Comparison of ENCODE assay signal across 9 cellular contexts in genomic region chr16:74448990-74449389, GRCh38. TPM values are rescaled to one million over a fixed set of nuclear protein-coding genes. Genes with fewer than 3 reads are reported as not detected.
A peak's percentile ranks its signal among the peaks of the same experiment; 100 is the strongest.
DNase-seq lines count a peak whose midpoint lies in the region; ATAC-seq, FAIRE-seq and TF ChIP-seq lines count a peak whose summit lies in the region.
"Had no signal": no experiment of that assay in that cellular context is flagged by ENCODE, and none has a peak within 500 bp of the region (broad histone marks: within the 10 kb centered on the region; RNA-seq: fewer than 3 reads in every experiment).

No MANE protein-coding gene starts in this region.

- 0 out of 2 replicates have a peak, but pooled peaks cover 5% of the 10 kb centered on the region for H3K79me2 ChIP-seq in HCT116 (ENCODE audit: insufficient read depth, low read length)
- H3K79me2 ChIP-seq in astrocyte (ENCODE audit: insufficient read depth, low read length), result peaks cover 5% of the 10 kb centered on the region

- DNase-seq in HCT116 (ENCODE audit: low read depth, low spot score) (peak; percentile 63), astrocyte (ENCODE audit: low read depth) (peak; percentile 94), islet precursor cell (peak; percentile 74), DMS79 treated with DMSO at 0.1 percent for 48 hours (lab: John Stamatoyannopoulos, UW) (no peak), NCI-H82 (lab: John Stamatoyannopoulos, UW) (no peak)
- no peak for DNase-seq in stimulated activated effector memory CD8-positive, alpha-beta T cell treated with anti-CD3 and anti-CD28 coated beads, Interleukin-12 subunit alpha, Interleukin-12 subunit beta, amount 100 ng/mL, for 72 hours (ENCODE audit: low spot score in 2 of 2)
- DNase-seq in activated CD4-positive, alpha-beta T cell treated with anti-CD3 and anti-CD28 coated beads, Interleukin-2, amount 50 U/mL, for 4 hours, result no peak
- DNase-seq: activated CD8-positive, alpha-beta memory T cell treated with anti-CD3 and anti-CD28 coated beads, Interleukin-2, amount 50 U/mL, for 4 hours had no signal

- CTCF ChIA-PET in HCT116 (lab: Charles Lee), result interaction anchor here (1.6 kb wide), 1 partner anchor 139 kb away, joined by 4 read pairs; no protein-coding TSS in a partner anchor

- peak overlapping the region; percentile 88 for H3K27ac Mint-ChIP-seq in astrocyte (ENCODE audit: unreplicated experiment)
- peak overlapping the region; percentile 29 for H3K27ac Mint-ChIP-seq in stimulated activated effector memory CD8-positive, alpha-beta T cell treated with anti-CD3 and anti-CD28 coated beads, Interleukin-12 subunit alpha, Interleukin-12 subunit beta, amount 100 ng/mL, for 72 hours

- H3K4me3 Mint-ChIP-seq in astrocyte (ENCODE audit: unreplicated experiment), result no peak overlapping the region
- no peak overlapping the region for H3K4me3 Mint-ChIP-seq in stimulated activated effector memory CD8-positive, alpha-beta T cell treated with anti-CD3 and anti-CD28 coated beads, Interleukin-12 subunit alpha, Interleukin-12 subunit beta, amount 100 ng/mL, for 72 hours

- intact Hi-C loops in HCT116 (cut with micrococcal nuclease), result no loop called here

- POLR2A ChIA-PET in HCT116 (lab: Charles Lee), result no interaction called here

- RAD21 ChIA-PET in HCT116 (lab: Charles Lee; ENCODE audit: low non-redundant PET in 1 of 2, low total read pairs in 2 of 2, uncharacterized antibody in 2 of 2, unreplicated experiment in 2 of 2), result interaction anchor here in 1 of 2 experiments (0.6 kb wide), 1 partner anchor 184 kb away, joined by 3 read pairs; no protein-coding TSS in a partner anchor

- 0 out of 2 replicates have a peak, but pooled peaks have one; percentile 7 for TF ChIP-seq RAD21 in HCT116 (IDR thresholded peaks at IDR 0.05; ENCODE audit: low read depth)

- H3K9ac ChIP-seq in HCT116 (ENCODE audit: low read length), result peak overlapping the region; percentile 37
- H3K9ac ChIP-seq in astrocyte (ENCODE audit: low read length), result peak overlapping the region; percentile 2

- peak; percentile 89 for ATAC-seq in HCT116
- ATAC-seq in stimulated activated effector memory CD8-positive, alpha-beta T cell treated with anti-CD3 and anti-CD28 coated beads, Interleukin-12 subunit alpha, Interleukin-12 subunit beta, amount 100 ng/mL, for 72 hours, result no peak
- no peak for ATAC-seq in HG03469 (IDR thresholded peaks at IDR 0.05; ENCODE audit: unreplicated experiment)

- H3K4me1 Mint-ChIP-seq in astrocyte (ENCODE audit: low read depth, unreplicated experiment), result peaks cover 26% of the 10 kb centered on the region
- peaks cover 6% of the 10 kb centered on the region for H3K4me1 Mint-ChIP-seq in stimulated activated effector memory CD8-positive, alpha-beta T cell treated with anti-CD3 and anti-CD28 coated beads, Interleukin-12 subunit alpha, Interleukin-12 subunit beta, amount 100 ng/mL, for 72 hours

- H3K4me1 ChIP-seq in HCT116 (ENCODE audit: control insufficient read depth in 1 of 2, insufficient read depth in 2 of 2, low read length in 2 of 2) (peaks cover 35 to 48% of the 10 kb centered on the region in 2 experiments), astrocyte (ENCODE audit: insufficient read depth, low read length) (peaks cover 27% of the 10 kb centered on the region)

- peak overlapping the region; percentile 63 for H3K4me2 ChIP-seq in HCT116 (ENCODE audit: low read length)
- H3K4me2 ChIP-seq in astrocyte (ENCODE audit: low read length), result peak overlapping the region; percentile 59

- H3K9me3 Mint-ChIP-seq in astrocyte (ENCODE audit: unreplicated experiment), result no peaks in the 10 kb centered on the region
- H3K9me3 Mint-ChIP-seq in stimulated activated effector memory CD8-positive, alpha-beta T cell treated with anti-CD3 and anti-CD28 coated beads, Interleukin-12 subunit alpha, Interleukin-12 subunit beta, amount 100 ng/mL, for 72 hours, result no peaks in the 10 kb centered on the region

- H3K27me3 ChIP-seq in HCT116 (ENCODE audit: insufficient read depth, low read length) (no peaks in the 10 kb centered on the region), astrocyte (ENCODE audit: insufficient read depth, low read length) (no peaks in the 10 kb centered on the region)

- no peaks in the 10 kb centered on the region for H4K20me1 ChIP-seq in HCT116 (ENCODE audit: insufficient read depth)
- peaks cover 6% of the 10 kb centered on the region for H4K20me1 ChIP-seq in astrocyte (ENCODE audit: insufficient read depth, low read length)

- H3K9me3 ChIP-seq in HCT116 (ENCODE audit: control insufficient read depth in 1 of 2, insufficient read depth in 1 of 2, low read depth in 1 of 2, low read length in 2 of 2), result no peaks in the 10 kb centered on the region
- no peaks in the 10 kb centered on the region for H3K9me3 ChIP-seq in astrocyte (ENCODE audit: insufficient read depth, low read depth, low read length)

- TF ChIP-seq POLR2A in HCT116 (IDR thresholded peaks at IDR 0.05; ENCODE audit: borderline replicate concordance, extremely low read depth, insufficient read depth, insufficient read length), result no peak

- H3K27ac ChIP-seq in HCT116 (ENCODE audit: low read depth, low read length) (peak overlapping the region; percentile 74), astrocyte (ENCODE audit: low read depth, low read length) (peak overlapping the region; percentile 45)

- peak; percentile 85 for FAIRE-seq in astrocyte (lab: Jason Lieb, UNC)

- H3K36me3 Mint-ChIP-seq in astrocyte (ENCODE audit: low read depth, unreplicated experiment), result peaks cover 30% of the 10 kb centered on the region
- peaks cover 63% of the 10 kb centered on the region for H3K36me3 Mint-ChIP-seq in stimulated activated effector memory CD8-positive, alpha-beta T cell treated with anti-CD3 and anti-CD28 coated beads, Interleukin-12 subunit alpha, Interleukin-12 subunit beta, amount 100 ng/mL, for 72 hours

- TF ChIP-seq CTCF in HCT116 (IDR thresholded peaks at IDR 0.05 in 2 of 3, conservative IDR thresholded peaks at IDR 0.05 in 1 of 3; ENCODE audit: borderline replicate concordance in 1 of 3, insufficient read depth in 1 of 3, low read depth in 2 of 3, low read length in 2 of 3) (no peak), astrocyte (IDR thresholded peaks at IDR 0.05; ENCODE audit: insufficient read depth, low read depth, low read length) (no peak)

- peaks cover 13 to 19% of the 10 kb centered on the region in 2 experiments; a peak in 3 of 4 replicates for H3K36me3 ChIP-seq in HCT116 (ENCODE audit: control insufficient read depth in 1 of 2, insufficient read depth in 2 of 2, low read length in 2 of 2)
- H3K36me3 ChIP-seq in astrocyte (ENCODE audit: insufficient read depth, low read length), result peaks cover 12% of the 10 kb centered on the region

- H2AFZ ChIP-seq in HCT116 (ENCODE audit: low read depth, low read length, poor library complexity, severe bottlenecking), result no peak overlapping the region
- no peak overlapping the region for H2AFZ ChIP-seq in astrocyte (ENCODE audit: low read depth, low read length)

- H3K4me3 ChIP-seq in HCT116 (replicated peaks in 1 of 2; ENCODE audit: low read depth in 1 of 2, low read length in 2 of 2) (peak overlapping the region in 1 of 2 experiments; percentile 28; a peak in 2 of 4 replicates), astrocyte (ENCODE audit: insufficient read depth, low read depth, low read length) (no peak overlapping the region)

- no peaks in the 10 kb centered on the region for H3K27me3 Mint-ChIP-seq in astrocyte (ENCODE audit: low read depth, unreplicated experiment)

- TSS peak; percentile 1 for BruUV-seq in HCT116 (replicated peaks; lab: Mats Ljungman, UMichigan)

- H3K9me2 ChIP-seq in HCT116 (ENCODE audit: insufficient read depth), result no peaks in the 10 kb centered on the region

TF ChIP-seq in HCT116, 20 proteins besides CTCF, POLR2A, EP300 and RAD21 (continues in another document):
- no peak for TF ChIP-seq CBX3 (IDR thresholded peaks at IDR 0.05; ENCODE audit: low read depth)
- peak; percentile 84 for TF ChIP-seq JUND (IDR thresholded peaks at IDR 0.05)
- no peak for TF ChIP-seq ATF3 (IDR thresholded peaks at IDR 0.05)
- no peak for TF ChIP-seq ZBTB33 (IDR thresholded peaks at IDR 0.05; ENCODE audit: extremely low read depth, insufficient replicate concordance, low read length)

RNA-seq across cellular contexts. Expression of gene CLEC18B, which starts 27.7 kb away (rescaled TPM):
- 2.1 TPM for total RNA-seq in HCT116 (2021; ENCODE audit: unreplicated experiment)
- 0.79 and 1.1 TPM in 2 replicates for polyA plus RNA-seq in HCT116 (2012)
- total RNA-seq in astrocyte, result 4.2 and 4.9 TPM in 2 replicates

Comparison
In these comparisons a context has a peak if more than half of its experiments do, and no peak if none do; other contexts are left out.
1. DNase-seq: peak in HCT116 (single experiment), astrocyte (single experiment) and islet precursor cell (single experiment); none in stimulated activated effector memory CD8-positive, alpha-beta T cell treated with anti-CD3 and anti-CD28 coated beads, Interleukin-12 subunit alpha, Interleukin-12 subunit beta, amount 100 ng/mL, for 72 hours (0 of 2), DMS79 treated with DMSO at 0.1 percent for 48 hours (single experiment), NCI-H82 (single experiment) and activated CD4-positive, alpha-beta T cell treated with anti-CD3 and anti-CD28 coated beads, Interleukin-2, amount 50 U/mL, for 4 hours (0 of 2).